16 cellular contexts compared by ENCODE assay signal in genomic region chr6:113683968-113684367, GRCh38.
A peak's percentile ranks its signal among the peaks of the same experiment; 100 is the strongest.
DNase-seq lines count a peak whose midpoint lies in the region; ATAC-seq and TF ChIP-seq lines count a peak whose summit lies in the region.
"Had no signal": no experiment of that assay in that cellular context is flagged by ENCODE, and none has a peak within 500 bp of the region (broad histone marks: within the 10 kb centered on the region; RNA-seq: fewer than 3 reads in every experiment).

No MANE protein-coding gene starts in this region.

- H4K20me1 ChIP-seq in PC-9 (ENCODE audit: insufficient read depth) (no peaks in the 10 kb centered on the region), osteoblast (ENCODE audit: insufficient read depth, low read length) (no peaks in the 10 kb centered on the region)

- no peaks in the 10 kb centered on the region for H3K36me3 Mint-ChIP-seq in activated naive CD8-positive, alpha-beta T cell treated with anti-CD3 and anti-CD28 coated beads, Interleukin-2, amount 50 U/mL, for 24 hours (ENCODE audit: low read depth)

- H3K36me3 ChIP-seq in PC-9 (ENCODE audit: low read depth) (no peaks in the 10 kb centered on the region), osteoblast (ENCODE audit: insufficient read depth, low read length) (no peaks in the 10 kb centered on the region), aorta (ENCODE audit: control insufficient read depth in 1 of 2, insufficient read depth in 2 of 2, low read length in 1 of 2) (no peaks in the 10 kb centered on the region)

- H3K27ac ChIP-seq in PC-9 (peak overlapping the region; percentile 91), osteoblast (ENCODE audit: low read depth, low read length) (no peak overlapping the region), aorta (ENCODE audit: low read depth in 1 of 2, low read length in 2 of 2) (no peak overlapping the region)
- H3K27ac ChIP-seq: GM23248 had no signal

- H3K4me1 ChIP-seq in PC-9 (replicated peaks; ENCODE audit: insufficient read depth) = peaks cover 28% of the 10 kb centered on the region
- no peaks in the 10 kb centered on the region for H3K4me1 ChIP-seq in osteoblast (ENCODE audit: insufficient read depth, low read length)
- no peaks in the 10 kb centered on the region for H3K4me1 ChIP-seq in aorta (ENCODE audit: control insufficient read depth in 1 of 2, insufficient read depth in 2 of 2, low read length in 2 of 2)

- BruUV-seq in PC-9 (replicated peaks; lab: Mats Ljungman, UMichigan) = no TSS peak

- H3K27me3 Mint-ChIP-seq in activated naive CD8-positive, alpha-beta T cell treated with anti-CD3 and anti-CD28 coated beads, Interleukin-2, amount 50 U/mL, for 24 hours = peaks cover 1% of the 10 kb centered on the region
- H3K27me3 Mint-ChIP-seq: B cell; CD4-positive, alpha-beta T cell had no signal

- POLR2A ChIA-PET in PC-9 (lab: Charles Lee; ENCODE audit: unreplicated experiment) = no interaction called here

- peaks cover 27% of the 10 kb centered on the region for H3F3A ChIP-seq in PC-9 (ENCODE audit: insufficient read depth, low read depth)

- H3K9me3 Mint-ChIP-seq in activated naive CD8-positive, alpha-beta T cell treated with anti-CD3 and anti-CD28 coated beads, Interleukin-2, amount 50 U/mL, for 24 hours = no peaks in the 10 kb centered on the region
- H3K9me3 Mint-ChIP-seq: CD4-positive, alpha-beta T cell had no signal

- H3K4me2 ChIP-seq in PC-9 (peak overlapping the region; percentile 53), osteoblast (ENCODE audit: insufficient read depth, low read length) (no peak overlapping the region)

- no peak overlapping the region for H3K27ac Mint-ChIP-seq in activated naive CD8-positive, alpha-beta T cell treated with anti-CD3 and anti-CD28 coated beads, Interleukin-2, amount 50 U/mL, for 24 hours
- H3K27ac Mint-ChIP-seq: B cell; CD4-positive, alpha-beta T cell had no signal

- WGBS in aorta, 2 donors = 94 to 96% methylated on average over 3 of the region's 3 CpGs

- no peak for ATAC-seq in aorta (ENCODE audit: low FRiP score)
- no peak for ATAC-seq in activated naive CD8-positive, alpha-beta T cell treated with anti-CD3 and anti-CD28 coated beads, Interleukin-2, amount 50 U/mL, for 24 hours
- ATAC-seq: HCT116 had no signal

- no peaks in the 10 kb centered on the region for H3K9me2 ChIP-seq in PC-9 (ENCODE audit: insufficient read depth)

- intact Hi-C loops in PC-9 (cut with micrococcal nuclease; ENCODE audit: unreplicated experiment) (loop anchor here (1.0 kb wide), 1 partner anchor 175 kb away; no protein-coding TSS in a partner anchor), aorta (cut with DNase I) (no loop called here)

- peak overlapping the region; percentile 15; the same call in 1 of the 2 replicates for H2AFZ ChIP-seq in PC-9
- H2AFZ ChIP-seq in osteoblast (ENCODE audit: low read length) = no peak overlapping the region
- H2AFZ ChIP-seq: GM23248 had no signal

- CTCF ChIA-PET in PC-9 (lab: Charles Lee) = interaction anchor here (0.7 kb wide), 1 partner anchor 1112 kb away, joined by 7 read pairs; no protein-coding TSS in a partner anchor

- TF ChIP-seq CTCF in PC-9 (conservative IDR thresholded peaks at IDR 0.05) (no peak), epithelial cell of esophagus (IDR thresholded peaks at IDR 0.05; ENCODE audit: insufficient read depth, low read depth, low read length, missing control alignments) (no peak), osteoblast (IDR thresholded peaks at IDR 0.05; ENCODE audit: extremely low read depth, low read depth, low read length) (no peak)

- H3K4me3 Mint-ChIP-seq in activated naive CD8-positive, alpha-beta T cell treated with anti-CD3 and anti-CD28 coated beads, Interleukin-2, amount 50 U/mL, for 24 hours = no peak overlapping the region
- H3K4me3 Mint-ChIP-seq: CD4-positive, alpha-beta T cell had no signal

- H3K4me3 ChIP-seq in PC-9 = no peak overlapping the region
- H3K4me3 ChIP-seq in epithelial cell of esophagus (ENCODE audit: low read length) = no peak overlapping the region
- H3K4me3 ChIP-seq in osteoblast (ENCODE audit: insufficient read depth, low read length) = no peak overlapping the region
- no peak overlapping the region for H3K4me3 ChIP-seq in aorta (ENCODE audit: low read length in 2 of 2)
- H3K4me3 ChIP-seq: GM23248 had no signal

- H3K79me2 ChIP-seq in PC-9 (ENCODE audit: low read depth) (no peaks in the 10 kb centered on the region), osteoblast (ENCODE audit: insufficient read depth, low read length) (no peaks in the 10 kb centered on the region)

- peak; percentile 30 for DNase-seq in DMS53 (lab: John Stamatoyannopoulos, UW)
- DNase-seq in DMS53 treated with DMSO at 0.1 percent for 48 hours (lab: John Stamatoyannopoulos, UW; ENCODE audit: unreplicated experiment) = no peak
- DNase-seq in PC-9 = peak in 1 of 2 experiments; percentile 80
- peak; percentile 66 for DNase-seq in epithelial cell of esophagus (ENCODE audit: low read depth)
- peak; percentile 30 for DNase-seq in osteoblast (ENCODE audit: insufficient read length, low spot score, missing footprints)
- DNase-seq in cerebellar cortex (ENCODE audit: low spot score) = no peak
- no peak for DNase-seq in aorta
- no peak for DNase-seq in activated naive CD8-positive, alpha-beta T cell treated with anti-CD3 and anti-CD28 coated beads, Interleukin-2, amount 50 U/mL, for 24 hours
- DNase-seq: ACHN; C1 segment of cervical spinal cord; CD4-positive, alpha-beta T cell; DND-41; GF-D8 had no signal

- H3K27me3 ChIP-seq in PC-9 (ENCODE audit: insufficient read depth, low read depth) (no peaks in the 10 kb centered on the region), osteoblast (ENCODE audit: insufficient read depth, low read length) (no peaks in the 10 kb centered on the region), aorta (ENCODE audit: control insufficient read depth in 1 of 2, insufficient read depth in 2 of 2, low read length in 1 of 2) (no peaks in the 10 kb centered on the region)

- no peaks in the 10 kb centered on the region; the same call in 1 of the 2 replicates for H3K9me3 ChIP-seq in PC-9 (ENCODE audit: insufficient read depth, low read depth)
- no peaks in the 10 kb centered on the region for H3K9me3 ChIP-seq in osteoblast (ENCODE audit: low read depth, low read length)
- no peaks in the 10 kb centered on the region for H3K9me3 ChIP-seq in aorta (ENCODE audit: control insufficient read depth, low read length)

- H3K4me1 Mint-ChIP-seq in activated naive CD8-positive, alpha-beta T cell treated with anti-CD3 and anti-CD28 coated beads, Interleukin-2, amount 50 U/mL, for 24 hours = no peaks in the 10 kb centered on the region

Comparison
In these comparisons a context has a peak if more than half of its experiments do, and no peak if none do; other contexts are left out.
1. DNase-seq: peak in DMS53 (single experiment), epithelial cell of esophagus (single experiment) and osteoblast (single experiment); none in DMS53 treated with DMSO at 0.1 percent for 48 hours (single experiment), cerebellar cortex (single experiment), aorta (0 of 2) and activated naive CD8-positive, alpha-beta T cell treated with anti-CD3 and anti-CD28 coated beads, Interleukin-2, amount 50 U/mL, for 24 hours (single experiment).